In the genomic region with DNA sequence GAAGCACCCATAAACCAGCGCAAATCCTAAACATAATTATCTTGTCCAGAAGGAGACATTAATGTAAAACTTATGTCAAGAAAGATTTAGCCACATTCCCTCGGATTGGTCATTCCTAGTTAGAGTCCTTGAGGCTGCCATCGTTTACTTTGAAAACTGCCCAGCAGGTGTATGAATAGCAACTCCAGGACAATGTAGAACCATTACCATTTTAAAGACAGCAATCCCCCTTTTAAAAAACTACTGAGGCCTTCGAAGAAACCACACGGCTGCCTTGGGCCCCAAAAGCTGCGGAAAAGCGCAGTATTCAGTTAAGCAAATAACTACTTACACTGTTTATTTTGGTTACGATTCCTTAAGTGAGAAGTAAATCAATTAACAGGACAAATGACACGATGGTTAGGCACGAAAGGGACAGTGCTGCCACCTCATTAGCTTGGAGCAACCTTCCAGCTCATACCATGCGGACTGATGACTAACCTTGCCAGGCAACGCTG, we compare ENCODE assay signal across 8 cellular contexts. TPM values are rescaled to one million over a fixed set of nuclear protein-coding genes. Genes with fewer than 3 reads are reported as not detected.
A peak's percentile ranks its signal among the peaks of the same experiment; 100 is the strongest.
DNase-seq lines count a peak whose midpoint lies in the region; ATAC-seq and TF ChIP-seq lines count a peak whose summit lies in the region.

No MANE protein-coding gene starts in this region.

- H3K79me1 ChIP-seq in trophoblast cell (ENCODE audit: low read length): no peaks in the 10 kb centered on the region

- H3K18ac ChIP-seq in trophoblast cell (ENCODE audit: low read length): no peak overlapping the region

- CTCF ChIA-PET in RWPE1 (lab: Yijun Ruan, JAX): no interaction called here

- TF ChIP-seq CTCF in RWPE1 (conservative IDR thresholded peaks at IDR 0.05; ENCODE audit: low read depth): no peak
- TF ChIP-seq CTCF in gastroesophageal sphincter (IDR thresholded peaks at IDR 0.05): no peak

- H3K14ac ChIP-seq in trophoblast cell (ENCODE audit: low read length): no peak overlapping the region

- no peak overlapping the region for H4K8ac ChIP-seq in trophoblast cell (ENCODE audit: low read depth, low read length)

- H2BK12ac ChIP-seq in trophoblast cell (ENCODE audit: low read length): no peak overlapping the region

- no peaks in the 10 kb centered on the region for H3K27me3 ChIP-seq in gastroesophageal sphincter
- peaks cover 4% of the 10 kb centered on the region for H3K27me3 ChIP-seq in trophoblast cell (ENCODE audit: insufficient read depth, low read length)

- H2BK5ac ChIP-seq in trophoblast cell (ENCODE audit: low read depth, low read length, poor library complexity): no peak overlapping the region

- DNase-seq in RWPE1 (ENCODE audit: low spot score) (no peak), trophoblast cell (peak in 1 of 2 donors; percentile 83), NCI-H1092 (lab: John Stamatoyannopoulos, UW) (no peak), SHP77 (lab: John Stamatoyannopoulos, UW) (no peak)

- TF ChIP-seq EP300 in gastroesophageal sphincter (IDR thresholded peaks at IDR 0.05): no peak

- H4K91ac ChIP-seq in trophoblast cell (ENCODE audit: low read depth, low read length): no peak overlapping the region

- peak overlapping the region; percentile 43 for H2AFZ ChIP-seq in trophoblast cell (ENCODE audit: insufficient read depth, low read length, poor library complexity)

- H3K9me3 ChIP-seq in gastroesophageal sphincter (no peaks in the 10 kb centered on the region), trophoblast cell (ENCODE audit: insufficient read depth, low read depth, low read length) (no peaks in the 10 kb centered on the region)

- no peak overlapping the region for H2AK5ac ChIP-seq in trophoblast cell (ENCODE audit: low read length)

- no peak for TF ChIP-seq POLR2A in gastroesophageal sphincter (IDR thresholded peaks at IDR 0.05)

- H3K4me1 ChIP-seq in gastroesophageal sphincter (peaks cover 0 to 40% (median 0%) of the 10 kb centered on the region in 3 donors), trophoblast cell (ENCODE audit: control insufficient read depth in 1 of 2, insufficient read depth in 2 of 2, low read length in 2 of 2) (peaks cover 3 to 9% of the 10 kb centered on the region in 2 experiments)

- peak overlapping the region; percentile 70; the same call in 1 of the 2 replicates for H3K4me3 ChIP-seq in GM08714 (ENCODE audit: low read length)
- H3K4me3 ChIP-seq in gastroesophageal sphincter: peak overlapping the region; percentile 80 to 83
- peak overlapping the region; percentile 78 for H3K4me3 ChIP-seq in trophoblast cell (ENCODE audit: low read depth, low read length)

- no peak overlapping the region for H3K9ac ChIP-seq in trophoblast cell (ENCODE audit: low read length)

- peak overlapping the region; percentile 98 for H3K4me2 ChIP-seq in trophoblast cell (ENCODE audit: low read length)

- no peak overlapping the region for H3K23ac ChIP-seq in trophoblast cell (ENCODE audit: low read length)

- ATAC-seq in gastroesophageal sphincter (no peak), HG02623 (IDR thresholded peaks at IDR 0.05; ENCODE audit: unreplicated experiment) (no peak), HG02678 (IDR thresholded peaks at IDR 0.05; ENCODE audit: unreplicated experiment) (no peak)

- H3K27ac ChIP-seq in RWPE1: peak overlapping the region; percentile 97
- peak overlapping the region; percentile 91 to 99 (median 97) for H3K27ac ChIP-seq in gastroesophageal sphincter
- H3K27ac ChIP-seq in trophoblast cell (ENCODE audit: low read depth, low read length): no peak overlapping the region

- 35 to 40% methylated on average over 3 to 12 of the region's 12 CpGs for WGBS in gastroesophageal sphincter (ENCODE audit: low coverage in 1 of 2), 2 donors
- WGBS in trophoblast cell (ENCODE audit: extremely low coverage, insufficient coverage, insufficient read length): no CpG with 5 or more reads among the region's 12 CpGs

- H4K12ac ChIP-seq in trophoblast cell (ENCODE audit: low read depth, low read length): no peak overlapping the region

- H3K79me2 ChIP-seq in trophoblast cell (ENCODE audit: control insufficient read depth, insufficient read depth, low read length, poor library complexity): no peaks in the 10 kb centered on the region

- no peaks in the 10 kb centered on the region for H3K36me3 ChIP-seq in gastroesophageal sphincter
- H3K36me3 ChIP-seq in trophoblast cell (ENCODE audit: control insufficient read depth in 1 of 2, insufficient read depth in 2 of 2, low read length in 2 of 2): no peaks in the 10 kb centered on the region

- POLR2A ChIA-PET in RWPE1 (lab: Yijun Ruan, JAX; ENCODE audit: low non-redundant PET): no interaction called here

- no peak overlapping the region for H2BK120ac ChIP-seq in trophoblast cell (ENCODE audit: insufficient read depth, low read length, poor library complexity)

- no peak overlapping the region for H3K4ac ChIP-seq in trophoblast cell (ENCODE audit: low read depth, low read length)

RNA-seq across cellular contexts. Expression of a gene that starts 0.8 kb away (rescaled TPM):
- 100 to 1,000 TPM; 170 to 499 (median 277) TPM for total RNA-seq in gastroesophageal sphincter
- polyA plus RNA-seq in trophoblast cell (2013): 2.5 and 3.0 TPM in 2 replicates
